8 cellular contexts compared by ENCODE assay signal in genomic region chr15:68279779-68280745, GRCh38. TPM values are rescaled to one million over a fixed set of nuclear protein-coding genes. Genes with fewer than 3 reads are reported as not detected.
DNase-seq lines count a peak whose midpoint lies in the region; ATAC-seq and TF ChIP-seq lines count a peak whose summit lies in the region.

No MANE protein-coding gene starts in this region.

- H3K27ac ChIP-seq in HEK293 (ENCODE audit: extremely low read depth, low read depth, low read length) = no peak overlapping the region; the same call in 1 of the 2 replicates
- H3K27ac ChIP-seq in SU-DHL-6 (ENCODE audit: low read depth, low read length) = no peak overlapping the region
- H3K27ac ChIP-seq in skeletal muscle tissue (ENCODE audit: low read depth, low read length) = peak overlapping the region; percentile 100

- peaks cover 11% of the 10 kb centered on the region for H3F3A ChIP-seq in SU-DHL-6 (ENCODE audit: insufficient read depth)

- peak overlapping the region; percentile 95 for H3K4me3 ChIP-seq in HEK293 (ENCODE audit: low read depth, low read length)
- peak overlapping the region; percentile 76 for H3K4me3 ChIP-seq in SU-DHL-6 (ENCODE audit: insufficient read depth, low read length, poor library complexity, severe bottlenecking)
- H3K4me3 ChIP-seq in fibroblast of pulmonary artery (replicated peaks; ENCODE audit: low read depth, low read length) = peak overlapping the region; percentile 92
- H3K4me3 ChIP-seq in skeletal muscle tissue (ENCODE audit: low read length in 3 of 3) = peak overlapping the region; percentile 7 to 98 (median 87)

- H3K9me3 ChIP-seq in HEK293 (ENCODE audit: control insufficient read depth, insufficient read depth, low read depth, low read length) (no peaks in the 10 kb centered on the region), SU-DHL-6 (ENCODE audit: insufficient read depth, low read length) (no peaks in the 10 kb centered on the region), skeletal muscle tissue (ENCODE audit: control insufficient read depth in 3 of 3, low read length in 3 of 3) (no peaks in the 10 kb centered on the region)

- no peaks in the 10 kb centered on the region for H3K9me2 ChIP-seq in SU-DHL-6 (replicated peaks; ENCODE audit: insufficient read depth, low read length)

- peak overlapping the region; percentile 97 for H3K4me2 ChIP-seq in SU-DHL-6 (ENCODE audit: low read depth, low read length, poor library complexity, severe bottlenecking)

- peaks cover 71% of the 10 kb centered on the region for H3K79me2 ChIP-seq in SU-DHL-6 (ENCODE audit: insufficient read depth, low read length)

- no peak for ATAC-seq in GM18519 (IDR thresholded peaks at IDR 0.05; ENCODE audit: low FRiP score, unreplicated experiment)
- no peak for ATAC-seq in GM19035 (IDR thresholded peaks at IDR 0.05; ENCODE audit: unreplicated experiment)

- TF ChIP-seq CTCF in HEK293 (tag by site-specific recombination; IDR thresholded peaks at IDR 0.05) (no peak), SU-DHL-6 (IDR thresholded peaks at IDR 0.05; ENCODE audit: insufficient read depth, low read length, poor library complexity, severe bottlenecking) (no peak), fibroblast of pulmonary artery (IDR thresholded peaks at IDR 0.05; ENCODE audit: low read length, missing control alignments) (no peak)

- H4K20me1 ChIP-seq in SU-DHL-6 (ENCODE audit: low read depth, low read length) = peaks cover 30% of the 10 kb centered on the region

- CTCF ChIA-PET in HEK293 (lab: Yijun Ruan, JAX) = interaction anchor here (0.6 to 4.3 kb wide), 11 partner anchors 9 to 270 kb away, joined by 3 to 31 read pairs (median 3); no protein-coding TSS in a partner anchor

- peaks cover 5 to 18% of the 10 kb centered on the region in 2 experiments; a peak in 2 of 3 replicates for H3K36me3 ChIP-seq in HEK293 (ENCODE audit: control insufficient read depth in 2 of 2, insufficient read depth in 1 of 2, low read length in 2 of 2)
- peaks cover 14% of the 10 kb centered on the region for H3K36me3 ChIP-seq in SU-DHL-6 (ENCODE audit: low read length)
- H3K36me3 ChIP-seq in skeletal muscle tissue (ENCODE audit: control insufficient read depth in 3 of 3, insufficient read depth in 3 of 3, low read length in 3 of 3) = peaks cover 0 to 9% (median 4%) of the 10 kb centered on the region in 3 donors

- H3K4me1 ChIP-seq in HEK293 (ENCODE audit: control insufficient read depth, insufficient read depth, low read length) (peaks cover 13% of the 10 kb centered on the region; the same call in 1 of the 2 replicates), skeletal muscle tissue (ENCODE audit: control insufficient read depth in 3 of 3, insufficient read depth in 3 of 3, low read length in 3 of 3) (peaks cover 51 to 68% (median 52%) of the 10 kb centered on the region in 3 donors)

- no peaks in the 10 kb centered on the region for H3K27me3 ChIP-seq in SU-DHL-6 (ENCODE audit: low read length)
- no peaks in the 10 kb centered on the region for H3K27me3 ChIP-seq in skeletal muscle tissue (ENCODE audit: control insufficient read depth in 3 of 3, insufficient read depth in 3 of 3, low read length in 3 of 3)

- POLR2A ChIA-PET in HEK293 (lab: Yijun Ruan, JAX) = interaction anchor here (1.0 to 1.9 kb wide), 3 partner anchors 9 to 27 kb away, joined by 3 to 6 read pairs (median 5); no protein-coding TSS in a partner anchor

- H2AFZ ChIP-seq in SU-DHL-6 (ENCODE audit: low read depth, low read length, severe bottlenecking) = no peak overlapping the region

- no peak for DNase-seq in fibroblast of pulmonary artery (ENCODE audit: low read depth)
- DNase-seq in midbrain (lab: John Stamatoyannopoulos, UW) = no peak
- DNase-seq in NCI-H2196 treated with DMSO at 0.1 percent for 48 hours (lab: John Stamatoyannopoulos, UW; ENCODE audit: unreplicated experiment) = no peak

- H3K9ac ChIP-seq in SU-DHL-6 (ENCODE audit: low read length) (peak overlapping the region; percentile 85), skeletal muscle tissue (ENCODE audit: low read depth in 1 of 3, low read length in 3 of 3) (peak overlapping the region; percentile 92 to 99 (median 96))

TF ChIP-seq in HEK293, 187 proteins besides CTCF, POLR2A, EP300 and RAD21:
- TF ChIP-seq FEZF1 (tag by site-specific recombination; IDR thresholded peaks at IDR 0.05) (no peak), SALL2 (tag by site-specific recombination; IDR thresholded peaks at IDR 0.05; ENCODE audit: borderline replicate concordance) (no peak), ZNF561 (tag by site-specific recombination; IDR thresholded peaks at IDR 0.05; ENCODE audit: borderline replicate concordance) (0 out of 2 replicates have a peak, but pooled peaks have one; percentile 17), ZNF654 (tag by site-specific recombination; IDR thresholded peaks at IDR 0.05; ENCODE audit: low read depth) (no peak), ZNF768 (tag by site-specific recombination; IDR thresholded peaks at IDR 0.05) (peak; percentile 65; the same call in 1 of the 2 replicates), ZBTB1 (tag by site-specific recombination; IDR thresholded peaks at IDR 0.05) (no peak), ZNF514 (tag by site-specific recombination; IDR thresholded peaks at IDR 0.05) (no peak), ZNF146 (tag by site-specific recombination; IDR thresholded peaks at IDR 0.05) (peak; percentile 100), ZXDB (tag by site-specific recombination; IDR thresholded peaks at IDR 0.05) (peak; percentile 41; the same call in 1 of the 2 replicates), ZNF76 (tag by site-specific recombination; IDR thresholded peaks at IDR 0.05; ENCODE audit: borderline replicate concordance, low read depth) (0 out of 2 replicates have a peak, but pooled peaks have one; percentile 18), PRDM1 (tag by site-specific recombination; IDR thresholded peaks at IDR 0.05) (peak; percentile 58), ZNF600 (tag by site-specific recombination; IDR thresholded peaks at IDR 0.05) (peak; percentile 84), ZNF366 (tag by site-specific recombination; conservative IDR thresholded peaks at IDR 0.05) (peak; percentile 41; the same call in 1 of the 2 replicates), ZNF2 (tag by site-specific recombination; IDR thresholded peaks at IDR 0.05) (peak; percentile 95), OVOL3 (tag by site-specific recombination; IDR thresholded peaks at IDR 0.05) (no peak), ZNF580 (tag by site-specific recombination; IDR thresholded peaks at IDR 0.05) (peak; percentile 77; the same call in 1 of the 2 replicates), ZNF10 (tag by site-specific recombination; IDR thresholded peaks at IDR 0.05) (no peak), SCRT2 (tag by site-specific recombination; IDR thresholded peaks at IDR 0.05) (peak; percentile 45; the same call in 1 of the 2 replicates), IKZF3 (tag by site-specific recombination; IDR thresholded peaks at IDR 0.05) (peak; percentile 57; the same call in 1 of the 2 replicates), ZBTB17 (tag by site-specific recombination; IDR thresholded peaks at IDR 0.05) (no peak; the same call in 1 of the 2 replicates), WT1 (tag by site-specific recombination; IDR thresholded peaks at IDR 0.05) (peak; percentile 11; the same call in 1 of the 2 replicates), SCRT1 (tag by site-specific recombination; IDR thresholded peaks at IDR 0.05; ENCODE audit: borderline replicate concordance) (0 out of 2 replicates have a peak, but pooled peaks have one; percentile 24), ZNF394 (tag by site-specific recombination; IDR thresholded peaks at IDR 0.05; ENCODE audit: borderline replicate concordance) (no peak), ZNF792 (tag by site-specific recombination; IDR thresholded peaks at IDR 0.05) (0 out of 2 replicates have a peak, but pooled peaks have one; percentile 20), ZNF140 (tag by site-specific recombination; IDR thresholded peaks at IDR 0.05) (no peak), ZBTB7A (tag by site-specific recombination; IDR thresholded peaks at IDR 0.05; ENCODE audit: low read depth) (no peak), MZF1 (tag by site-specific recombination; IDR thresholded peaks at IDR 0.05; ENCODE audit: borderline replicate concordance) (peak; percentile 76), ZNF544 (tag by site-specific recombination; IDR thresholded peaks at IDR 0.05) (no peak), ZNF664 (tag by site-specific recombination; IDR thresholded peaks at IDR 0.05) (peak; percentile 98)
- TF ChIP-seq, protein P1, sequence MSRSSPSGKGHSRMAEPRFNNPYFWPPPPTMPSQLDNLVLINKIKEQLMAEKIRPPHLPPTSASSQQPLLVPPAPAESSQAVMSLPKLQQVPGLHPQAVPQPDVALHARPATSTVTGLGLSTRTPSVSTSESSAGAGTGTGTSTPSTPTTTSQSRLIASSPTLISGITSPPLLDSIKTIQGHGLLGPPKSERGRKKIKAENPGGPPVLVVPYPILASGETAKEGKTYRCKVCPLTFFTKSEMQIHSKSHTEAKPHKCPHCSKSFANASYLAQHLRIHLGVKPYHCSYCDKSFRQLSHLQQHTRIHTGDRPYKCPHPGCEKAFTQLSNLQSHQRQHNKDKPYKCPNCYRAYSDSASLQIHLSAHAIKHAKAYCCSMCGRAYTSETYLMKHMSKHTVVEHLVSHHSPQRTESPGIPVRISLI (tag by site-specific recombination; IDR thresholded peaks at IDR 0.05) = 0 out of 2 replicates have a peak, but pooled peaks have one; percentile 35
TF ChIP-seq in HEK293: peak in this region for 18.

RNA-seq across cellular contexts. Expression of gene FEM1B, which starts 2.5 kb away (rescaled TPM):
- total RNA-seq in skeletal muscle tissue = 42.8 TPM

RNA-seq across cellular contexts. Expression of gene CLN6, which starts 50.5 kb away (rescaled TPM):
- total RNA-seq in skeletal muscle tissue = 6.8 TPM
